Comparison of ENCODE assay signal across 7 cellular contexts in the genomic region with DNA sequence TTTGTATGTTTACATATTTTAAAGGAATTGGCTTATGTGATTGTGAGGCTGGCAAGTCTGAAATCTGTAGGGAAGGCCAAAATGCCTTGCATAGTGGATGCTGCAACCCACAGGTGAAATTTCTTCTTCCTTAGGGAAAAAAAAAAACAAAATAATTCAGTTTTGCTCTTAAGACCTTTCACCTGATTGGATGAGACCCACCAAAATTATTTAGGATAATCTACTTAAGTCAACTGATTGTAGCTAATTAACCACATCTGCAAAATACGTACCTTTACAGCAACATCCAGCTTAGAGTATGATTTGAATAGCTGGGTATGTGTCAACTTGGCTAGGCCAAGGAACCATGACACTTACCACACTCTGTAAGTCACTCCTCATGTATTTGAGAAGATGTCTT.
"Had no signal": no experiment of that assay in that cellular context is flagged by ENCODE, and none has a peak within 500 bp of the region (broad histone marks: within the 10 kb centered on the region; RNA-seq: fewer than 3 reads in every experiment).

No MANE protein-coding gene starts in this region.

- FAIRE-seq: G401.6, GM12878, GM12891, GM18507, GM19239 had no signal

- ATAC-seq: GM12878 had no signal

- H3K4me3 ChIP-seq: GM12878 had no signal

- DNase-seq: GDM1, GF-D8 had no signal
